1 cellular context compared by ENCODE assay signal in genomic region chr1:174166530-174167328, GRCh38.
TF ChIP-seq lines count a peak whose summit lies in the region.

No MANE protein-coding gene starts in this region.

TF ChIP-seq in K562, 482 proteins besides CTCF, POLR2A, EP300 and RAD21 (continued from another document and continues in another):
- TF ChIP-seq ZNF280B (CRISPR knock-in tag; IDR thresholded peaks at IDR 0.05) (no peak), MGA (IDR thresholded peaks at IDR 0.05) (peak; percentile 97), TAL1 (IDR thresholded peaks at IDR 0.05) (peak; percentile 93), ZNF696 (CRISPR knock-in tag; conservative IDR thresholded peaks at IDR 0.05) (no peak), L3MBTL2 (IDR thresholded peaks at IDR 0.05) (peak; percentile 98), MITF (IDR thresholded peaks at IDR 0.05) (peak; percentile 87), GABPA (tag; conservative IDR thresholded peaks at IDR 0.05; ENCODE audit: low read depth) (peak; percentile 7; the same call in 1 of the 2 replicates), RFX1 (IDR thresholded peaks at IDR 0.05) (peak; percentile 76), ATF1 (CRISPR knock-in tag; IDR thresholded peaks at IDR 0.05) (no peak), ATF1 (tag; IDR thresholded peaks at IDR 0.05) (peak; percentile 63), ARID1B (IDR thresholded peaks at IDR 0.05) (peak; percentile 93), U2AF1 (optimal IDR thresholded peaks at IDR 0.05; ENCODE audit: low read depth, low read length) (no peak), CBX1 (IDR thresholded peaks at IDR 0.05; ENCODE audit: low read depth) (no peak), CEBPB (tag; IDR thresholded peaks at IDR 0.05) (peak; percentile 83), VEZF1 (CRISPR knock-in tag; IDR thresholded peaks at IDR 0.05) (peak; percentile 39), MLLT1 (IDR thresholded peaks at IDR 0.05) (no peak), ELK3 (CRISPR knock-in tag; IDR thresholded peaks at IDR 0.05) (0 out of 2 replicates have a peak, but pooled peaks have one; percentile 66), HOXB6 (CRISPR knock-in tag; IDR thresholded peaks at IDR 0.05; ENCODE audit: borderline replicate concordance) (no peak), FOXK2 (conservative IDR thresholded peaks at IDR 0.05 in 1 of 2, IDR thresholded peaks at IDR 0.05 in 1 of 2; ENCODE audit: low read depth in 2 of 2) (peak; percentile 63 to 70; a peak in 3 of 4 replicates), KAT2B (IDR thresholded peaks at IDR 0.05; ENCODE audit: low read depth, low read length) (no peak), KLF10 (CRISPR knock-in tag; IDR thresholded peaks at IDR 0.05) (no peak), GABPB2 (CRISPR knock-in tag; conservative IDR thresholded peaks at IDR 0.05) (no peak), FUS (optimal IDR thresholded peaks at IDR 0.05; ENCODE audit: low read depth, low read length) (no peak), GTF2E2 (tag; IDR thresholded peaks at IDR 0.05) (peak; percentile 63; the same call in 1 of the 2 replicates), ZNF668 (CRISPR knock-in tag; IDR thresholded peaks at IDR 0.05) (peak; percentile 68; the same call in 1 of the 2 replicates), POLR3A (IDR thresholded peaks at IDR 0.05; ENCODE audit: borderline replicate concordance, extremely low read depth, insufficient read depth, insufficient read length) (no peak), ZNF507 (tag; conservative IDR thresholded peaks at IDR 0.05) (no peak), ARHGAP35 (IDR thresholded peaks at IDR 0.05; ENCODE audit: partially characterized antibody) (no peak), ZBTB11 (CRISPR knock-in tag; IDR thresholded peaks at IDR 0.05) (0 out of 6 replicates have a peak, but pooled peaks of 1 of the 3 experiments have one; percentile 41), ILF3 (IDR thresholded peaks at IDR 0.05; ENCODE audit: borderline replicate concordance) (no peak), ZNF740 (CRISPR knock-in tag; IDR thresholded peaks at IDR 0.05) (no peak), ZNF740 (tag; IDR thresholded peaks at IDR 0.05) (no peak; a peak in 1 of 4 replicates)
